8 cellular contexts compared by ENCODE assay signal in the genomic region with DNA sequence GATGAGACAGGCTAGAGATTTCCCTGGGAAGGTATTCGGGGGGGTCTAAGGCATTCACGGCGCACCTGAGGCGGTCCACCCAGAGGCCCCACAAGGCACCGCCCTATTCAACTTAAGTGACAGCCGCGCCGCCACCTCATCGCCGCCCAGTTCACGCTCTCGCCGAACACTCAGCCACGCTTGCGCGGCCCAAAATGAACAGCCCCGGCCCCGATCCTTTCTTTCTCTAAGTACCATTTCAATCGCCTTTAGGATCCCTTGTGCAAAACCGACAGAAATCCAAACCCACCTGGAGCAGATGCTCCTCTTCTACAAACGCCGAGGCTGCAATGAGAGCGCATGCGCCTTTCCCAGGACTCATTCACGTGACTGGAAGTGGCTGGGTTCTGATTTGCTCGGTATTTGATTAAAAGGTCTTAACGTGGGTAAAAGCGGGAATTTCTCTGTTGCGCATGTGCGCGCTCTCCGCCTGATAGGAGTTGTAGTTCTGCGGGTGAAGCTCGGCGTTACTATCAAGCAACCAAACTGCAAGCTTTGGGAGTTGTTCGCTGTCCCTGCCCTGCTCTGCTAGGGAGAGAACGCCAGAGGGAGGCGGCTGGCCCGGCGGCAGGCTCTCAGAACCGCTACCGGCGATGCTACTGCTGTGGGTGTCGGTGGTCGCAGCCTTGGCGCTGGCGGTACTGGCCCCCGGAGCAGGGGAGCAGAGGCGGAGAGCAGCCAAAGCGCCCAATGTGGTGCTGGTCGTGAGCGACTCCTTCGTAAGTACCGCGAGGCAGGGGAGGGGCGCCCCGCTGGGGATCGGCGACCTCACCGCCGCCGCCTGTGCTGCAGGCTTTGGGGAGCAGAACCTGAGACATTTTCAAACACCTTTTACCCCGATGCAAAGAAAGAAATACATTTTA. TPM values are rescaled to one million over a fixed set of nuclear protein-coding genes. Genes with fewer than 3 reads are reported as not detected.
DNase-seq lines count a peak whose midpoint lies in the region; ATAC-seq and TF ChIP-seq lines count a peak whose summit lies in the region.

A gene with protein sequence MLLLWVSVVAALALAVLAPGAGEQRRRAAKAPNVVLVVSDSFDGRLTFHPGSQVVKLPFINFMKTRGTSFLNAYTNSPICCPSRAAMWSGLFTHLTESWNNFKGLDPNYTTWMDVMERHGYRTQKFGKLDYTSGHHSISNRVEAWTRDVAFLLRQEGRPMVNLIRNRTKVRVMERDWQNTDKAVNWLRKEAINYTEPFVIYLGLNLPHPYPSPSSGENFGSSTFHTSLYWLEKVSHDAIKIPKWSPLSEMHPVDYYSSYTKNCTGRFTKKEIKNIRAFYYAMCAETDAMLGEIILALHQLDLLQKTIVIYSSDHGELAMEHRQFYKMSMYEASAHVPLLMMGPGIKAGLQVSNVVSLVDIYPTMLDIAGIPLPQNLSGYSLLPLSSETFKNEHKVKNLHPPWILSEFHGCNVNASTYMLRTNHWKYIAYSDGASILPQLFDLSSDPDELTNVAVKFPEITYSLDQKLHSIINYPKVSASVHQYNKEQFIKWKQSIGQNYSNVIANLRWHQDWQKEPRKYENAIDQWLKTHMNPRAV (plus strand): TSS at position 455 of the 902 bp plus-strand sequence. CDS start 178 bp downstream, at position 633.
A gene (minus strand): TSS at position 331 of the 902 bp plus-strand sequence. CDS start 7,827 bp downstream, outside the sequence.

- no peaks in the 10 kb centered on the region for H3K9me3 Mint-ChIP-seq in activated B cell treated with CpG ODN at 0.5 μM for 24 hours

- ATAC-seq in GM18909 (IDR thresholded peaks at IDR 0.05; ENCODE audit: poor library complexity, unreplicated experiment) (peak; percentile 89), HG03175 (IDR thresholded peaks at IDR 0.05; ENCODE audit: unreplicated experiment) (peak; percentile 88), activated B cell treated with CpG ODN at 0.5 μM for 24 hours (ENCODE audit: low read depth) (peak; percentile 86)

- peak within 1 kb of the TSS; percentile 92 for H3K27ac Mint-ChIP-seq in activated B cell treated with CpG ODN at 0.5 μM for 24 hours

- intact Hi-C loops in activated B cell treated with CpG ODN at 0.5 μM for 24 hours (cut with micrococcal nuclease), result loop anchor here (1.0 to 10.0 kb wide), 11 partner anchors 65 to 1628 kb away; a partner anchor contains a TSS

- H3K4me3 Mint-ChIP-seq in activated B cell treated with CpG ODN at 0.5 μM for 24 hours, result peak within 1 kb of the TSS; percentile 95

- no peaks in the 10 kb centered on the region for H3K27me3 Mint-ChIP-seq in activated B cell treated with CpG ODN at 0.5 μM for 24 hours

- CTCF ChIA-PET in activated B cell treated with CpG ODN at 0.5 μM for 24 hours (lab: Charles Lee), result interaction anchor here (0.6 to 1.3 kb wide), 4 partner anchors 9 to 290 kb away, joined by 3 to 4 read pairs (median 3); a partner anchor contains a TSS

- no peak for TF ChIP-seq CTCF in activated B cell treated with CpG ODN at 0.5 μM for 24 hours (IDR thresholded peaks at IDR 0.05)

- peaks cover 21% of the 10 kb centered on the region for H3K36me3 Mint-ChIP-seq in activated B cell treated with CpG ODN at 0.5 μM for 24 hours (ENCODE audit: low read depth)

- POLR2A ChIA-PET in activated B cell treated with CpG ODN at 0.5 μM for 24 hours (lab: Charles Lee), result interaction anchor here (0.6 to 1.6 kb wide), 10 partner anchors 11 to 1252 kb away, joined by 3 to 7 read pairs (median 4); a partner anchor contains a TSS

- DNase-seq in AG08396 (ENCODE audit: low spot score) (peak; percentile 92), NCI-H2227 treated with DMSO at 0.1 percent for 48 hours (lab: John Stamatoyannopoulos, UW) (peak; percentile 93), activated B cell treated with CpG ODN at 0.5 μM for 24 hours (peak; percentile 80), iris pigment epithelial cell (ENCODE audit: low read depth) (peak; percentile 99)
- peak; percentile 97 for DNase-seq in central memory CD4-positive, alpha-beta T cell
- peak; percentile 79 to 85 for DNase-seq in stimulated activated CD4-positive, alpha-beta T cell treated with anti-CD3 and anti-CD28 coated beads, Interleukin-12 subunit alpha, Interleukin-12 subunit beta, amount 100 ng/mL, for 24 hours (ENCODE audit: low read depth in 2 of 2)

- peaks cover 43% of the 10 kb centered on the region for H3K4me1 Mint-ChIP-seq in activated B cell treated with CpG ODN at 0.5 μM for 24 hours

RNA-seq across cellular contexts. Expression of the first gene that starts in this region (rescaled TPM):
- total RNA-seq in activated B cell treated with CpG ODN at 0.5 μM for 24 hours, result 2.3 and 2.9 TPM in 2 replicates

RNA-seq across cellular contexts. Expression of the second gene that starts in this region (rescaled TPM):
- total RNA-seq in activated B cell treated with CpG ODN at 0.5 μM for 24 hours, result 67.4 and 78.7 TPM in 2 replicates

Comparison
In these comparisons a context has a peak if more than half of its experiments do, and no peak if none do; other contexts are left out.
1. Peak in every context shown above with its lines: DNase-seq and ATAC-seq.